ENCODE assay signal across 8 cellular contexts in genomic region chr11:120335928-120336640, GRCh38. TPM values are rescaled to one million over a fixed set of nuclear protein-coding genes. Genes with fewer than 3 reads are reported as not detected.
DNase-seq lines count a peak whose midpoint lies in the region; ATAC-seq lines count a peak whose summit lies in the region.

TSS of gene ARHGEF12 (plus strand) at chr11:120336413. CDS start at chr11:120337244, 831 bp downstream.

- peak within 1 kb of the TSS; percentile 90 for H2AFZ ChIP-seq in neuron (ENCODE audit: low read depth, low read length)

- H3K36me3 ChIP-seq in SJSA1 (peaks cover 5% of the 10 kb centered on the region), neuron (ENCODE audit: insufficient read depth, low read length) (peaks cover 7% of the 10 kb centered on the region), stomach smooth muscle (ENCODE audit: control insufficient read depth in 2 of 2, insufficient read depth in 2 of 2, low read length in 2 of 2) (peaks cover 0 to 6% of the 10 kb centered on the region in 2 donors)

- H3K9me3 ChIP-seq in SJSA1 (replicated peaks) = no peaks in the 10 kb centered on the region
- no peaks in the 10 kb centered on the region for H3K9me3 ChIP-seq in neuron (ENCODE audit: low read length)
- H3K9me3 ChIP-seq in stomach smooth muscle (ENCODE audit: control insufficient read depth in 2 of 2, low read length in 2 of 2) = no peaks in the 10 kb centered on the region

- H3K27ac ChIP-seq in SJSA1 (peak within 1 kb of the TSS; percentile 83), stomach smooth muscle (ENCODE audit: low read length) (peak within 1 kb of the TSS; percentile 84)

- H3K9ac ChIP-seq in stomach smooth muscle (ENCODE audit: low read length in 2 of 2) = peak within 1 kb of the TSS; percentile 90 to 96

- DNase-seq in DMS153 (lab: John Stamatoyannopoulos, UW) (peak; percentile 89), LHCN-M2 (ENCODE audit: low read depth) (peak; percentile 96), SJSA1 (ENCODE audit: low read depth in 1 of 2, low spot score in 2 of 2) (peak; percentile 88 to 91), foreskin melanocyte (peak; percentile 94)
- DNase-seq in activated naive CD4-positive, alpha-beta T cell treated with Interleukin-2 at 50 U/mL for 16 hours = peak; percentile 83

- H3K27me3 ChIP-seq in SJSA1 (replicated peaks) (no peaks in the 10 kb centered on the region), neuron (ENCODE audit: insufficient read depth, low read length) (no peaks in the 10 kb centered on the region), stomach smooth muscle (ENCODE audit: control insufficient read depth in 1 of 2, insufficient read depth in 2 of 2, low read length in 2 of 2) (no peaks in the 10 kb centered on the region)

- H3K4me3 ChIP-seq in SJSA1 = peak within 1 kb of the TSS; percentile 95
- peak within 1 kb of the TSS; percentile 95 for H3K4me3 ChIP-seq in neuron (ENCODE audit: low read length)
- peak within 1 kb of the TSS; percentile 90 to 99 for H3K4me3 ChIP-seq in stomach smooth muscle (ENCODE audit: low read length in 2 of 2)

- ATAC-seq in GM21619 (IDR thresholded peaks at IDR 0.05; ENCODE audit: unreplicated experiment) = peak; percentile 54

- H3K4me1 ChIP-seq in SJSA1 (replicated peaks) = peaks cover 31% of the 10 kb centered on the region
- H3K4me1 ChIP-seq in neuron (ENCODE audit: insufficient read depth, low read length) = peaks cover 28% of the 10 kb centered on the region
- H3K4me1 ChIP-seq in stomach smooth muscle (ENCODE audit: control insufficient read depth, insufficient read depth, low read length) = peaks cover 14% of the 10 kb centered on the region

RNA-seq across cellular contexts. Expression of gene ARHGEF12, which starts in this region (rescaled TPM):
- total RNA-seq in LHCN-M2 (2014; rRNA removed) = 66.1 and 72.2 TPM in 2 replicates
- polyA plus RNA-seq in LHCN-M2 (2012) = 24.9 TPM
- total RNA-seq in SJSA1 (2014; rRNA removed; shearing (Covaris generic)) = 29.6 and 36.9 TPM in 2 replicates

Comparison
In these comparisons a context has a peak if more than half of its experiments do, and no peak if none do; other contexts are left out.
1. Peak in every context shown above with its lines: DNase-seq, ATAC-seq, H3K4me3 ChIP-seq and H3K27ac ChIP-seq.